ENCODE assay signal across 8 cellular contexts in genomic region chr15:38252481-38253311, GRCh38. TPM values are rescaled to one million over a fixed set of nuclear protein-coding genes. Genes with fewer than 3 reads are reported as not detected.
DNase-seq lines count a peak whose midpoint lies in the region; ATAC-seq and TF ChIP-seq lines count a peak whose summit lies in the region.

Gene SPRED1 (plus strand): TSS chr15:38252836. CDS start chr15:38253186, 350 bp downstream.

- H3K9me3 ChIP-seq in HUES64 (ENCODE audit: insufficient read depth, low read depth, low read length): no peaks in the 10 kb centered on the region
- no peaks in the 10 kb centered on the region for H3K9me3 ChIP-seq in ectodermal cell (ENCODE audit: control insufficient read depth, low read length)
- no peaks in the 10 kb centered on the region for H3K9me3 ChIP-seq in lower lobe of right lung

- H3K27ac ChIP-seq in HUES64 (ENCODE audit: low read depth, low read length) (peak within 1 kb of the TSS; percentile 100), ectodermal cell (ENCODE audit: insufficient read depth, low read depth, low read length, poor library complexity, severe bottlenecking) (peak within 1 kb of the TSS; percentile 95), lower lobe of right lung (peak within 1 kb of the TSS; percentile 96)

- intact Hi-C loops in lower lobe of right lung (cut with DNase I): no loop called here

- TF ChIP-seq CTCF in lower lobe of right lung (IDR thresholded peaks at IDR 0.05): no peak

- peak; percentile 31 for ATAC-seq in GM21423 (IDR thresholded peaks at IDR 0.05; ENCODE audit: unreplicated experiment)
- ATAC-seq in activated CD4-positive, CD25-positive, alpha-beta regulatory T cell treated with anti-CD3 and anti-CD28 coated beads, Interleukin-2, amount 50 U/mL, for 24 hours: peak; percentile 16 to 30
- ATAC-seq in lower lobe of right lung: peak; percentile 81 to 84

- H3K27me3 ChIP-seq in HUES64 (ENCODE audit: insufficient read depth, low read length) (peaks cover 5% of the 10 kb centered on the region; the same call in 1 of the 2 replicates), ectodermal cell (ENCODE audit: control insufficient read depth, insufficient read depth, low read length, poor library complexity, severe bottlenecking) (no peaks in the 10 kb centered on the region), lower lobe of right lung (ENCODE audit: low read depth) (no peaks in the 10 kb centered on the region)

- peak within 1 kb of the TSS; percentile 93 for H3K9ac ChIP-seq in HUES64 (ENCODE audit: low read depth, low read length)

- peak; percentile 76 for DNase-seq in D341Med (ENCODE audit: low spot score)
- peak; percentile 82 for DNase-seq in lower lobe of right lung
- peak; percentile 17 for DNase-seq in stimulated activated CD8-positive, alpha-beta memory T cell treated with anti-CD3 and anti-CD28 coated beads, Interleukin-12 subunit alpha, Interleukin-12 subunit beta, amount 100 ng/mL, for 4 hours (ENCODE audit: low read depth)
- DNase-seq in NCI-H1694 (lab: John Stamatoyannopoulos, UW): no peak

- H3K36me3 ChIP-seq in HUES64 (ENCODE audit: insufficient read depth, low read length) (no peaks in the 10 kb centered on the region), ectodermal cell (ENCODE audit: control insufficient read depth, insufficient read depth, low read length) (no peaks in the 10 kb centered on the region), lower lobe of right lung (no peaks in the 10 kb centered on the region)

- H3K4me3 ChIP-seq in HUES64 (ENCODE audit: low read length) (peak within 1 kb of the TSS; percentile 87), ectodermal cell (ENCODE audit: insufficient read depth, low read depth, low read length) (peak within 1 kb of the TSS; percentile 81), lower lobe of right lung (peak within 1 kb of the TSS; percentile 84)

- H3K4me1 ChIP-seq in HUES64 (ENCODE audit: insufficient read depth, low read length) (peaks cover 47% of the 10 kb centered on the region), ectodermal cell (ENCODE audit: control insufficient read depth, insufficient read depth, low read length) (peaks cover 9% of the 10 kb centered on the region), lower lobe of right lung (peaks cover 39% of the 10 kb centered on the region)

- WGBS in HUES64: under 1% methylated on average over 73 of the region's 73 CpGs
- WGBS in ectodermal cell, 2 experiments: 0% methylated on average over 72 to 73 of the region's 73 CpGs

RNA-seq across cellular contexts. Expression of gene SPRED1, which starts in this region (rescaled TPM):
- 32.0 TPM for polyA plus RNA-seq in HUES64 (2013, experiment 1 of 2)
- 43.2 TPM for polyA plus RNA-seq in HUES64 (2013, experiment 2 of 2)
- polyA plus RNA-seq in ectodermal cell (2013, experiment 1 of 4): 25.5 TPM
- 32.2 TPM for polyA plus RNA-seq in ectodermal cell (2013, experiment 2 of 4)
- polyA plus RNA-seq in ectodermal cell (2013, experiment 3 of 4): 27.4 TPM
- polyA plus RNA-seq in ectodermal cell (2013, experiment 4 of 4): 34.0 TPM
- 57.7 TPM for total RNA-seq in lower lobe of right lung

Comparison
In these comparisons a context has a peak if more than half of its experiments do, and no peak if none do; other contexts are left out.
1. ATAC-seq: peak in every context shown above with its lines; median percentile 82 in lower lobe of right lung; 31 in GM21423; 23 in activated CD4-positive, CD25-positive, alpha-beta regulatory T cell treated with anti-CD3 and anti-CD28 coated beads, Interleukin-2, amount 50 U/mL, for 24 hours.